21 cellular contexts compared by ENCODE assay signal in genomic region chr22:20123364-20124082, GRCh38. TPM values are rescaled to one million over a fixed set of nuclear protein-coding genes. Genes with fewer than 3 reads are reported as not detected.
DNase-seq lines count a peak whose midpoint lies in the region; ATAC-seq and TF ChIP-seq lines count a peak whose summit lies in the region.
"Had no signal": no experiment of that assay in that cellular context is flagged by ENCODE, and none has a peak within 500 bp of the region (broad histone marks: within the 10 kb centered on the region; RNA-seq: fewer than 3 reads in every experiment).

No MANE protein-coding gene starts in this region.

- H3K4me3 ChIP-seq in BLaER1 treated with 17β-estradiol and CSF1 and Interleukin-3, amounts not matched to agents 10 nM and 100 nM, result no peak overlapping the region
- H3K4me3 ChIP-seq in DND-41 (ENCODE audit: low read depth in 1 of 2, low read length in 2 of 2) (no peak overlapping the region), neuronal stem cell (ENCODE audit: low read length in 2 of 2) (no peak overlapping the region), psoas muscle (no peak overlapping the region)
- H3K4me3 ChIP-seq: Peyer's patch had no signal

- H3K18ac ChIP-seq in neuronal stem cell (ENCODE audit: low read length), result peak overlapping the region; percentile 45

- peak overlapping the region; percentile 39 for H3K4me3 Mint-ChIP-seq in central memory CD8-positive, alpha-beta T cell

- H2BK5ac ChIP-seq in neuronal stem cell (ENCODE audit: low read length), result peak overlapping the region; percentile 59

- 100% methylated on average over 4 of the region's 13 CpGs; no CpG with 5 or more reads in 1 of the 2 donors for WGBS in neuronal stem cell (ENCODE audit: extremely low coverage in 2 of 2, insufficient read length in 2 of 2, insufficient replicate concordance in 1 of 2), 2 donors
- 91 to 93% (median 92%) methylated on average over 10 to 13 of the region's 13 CpGs for WGBS in psoas muscle, 3 donors

- H3K4ac ChIP-seq in neuronal stem cell (ENCODE audit: low read length), result no peak overlapping the region

- H3K36me3 ChIP-seq in BLaER1 treated with 17β-estradiol and CSF1 and Interleukin-3, amounts not matched to agents 10 nM and 100 nM, result peaks cover 78 to 95% (median 93%) of the 10 kb centered on the region in 11 experiments
- H3K36me3 ChIP-seq in DND-41 (ENCODE audit: insufficient read depth, low read length), result peaks cover 94% of the 10 kb centered on the region
- H3K36me3 ChIP-seq in neuronal stem cell (replicated peaks in 1 of 2; ENCODE audit: control insufficient read depth in 2 of 2, insufficient read depth in 2 of 2, low read length in 2 of 2), result peaks cover 67 to 96% of the 10 kb centered on the region in 2 donors
- H3K36me3 ChIP-seq in psoas muscle (ENCODE audit: insufficient read depth in 1 of 2, low read depth in 1 of 2), result peaks cover 0 to 74% of the 10 kb centered on the region in 2 donors

- H4K8ac ChIP-seq in neuronal stem cell (ENCODE audit: low read depth, low read length), result no peak overlapping the region

- no peak overlapping the region for H2BK15ac ChIP-seq in neuronal stem cell (ENCODE audit: low read length)

- peaks cover 19 to 79% (median 73%) of the 10 kb centered on the region in 10 experiments for H3K4me1 ChIP-seq in BLaER1 treated with 17β-estradiol and CSF1 and Interleukin-3, amounts not matched to agents 10 nM and 100 nM
- H3K4me1 ChIP-seq in DND-41 (ENCODE audit: insufficient read depth, low read length) (peaks cover 35% of the 10 kb centered on the region), neuronal stem cell (ENCODE audit: control insufficient read depth in 2 of 2, insufficient read depth in 1 of 2, low read depth in 1 of 2, low read length in 2 of 2) (peaks cover 7 to 11% of the 10 kb centered on the region in 2 donors), psoas muscle (peaks cover 11% of the 10 kb centered on the region)

- intact Hi-C loops in psoas muscle (cut with DNase I), result no loop called here

- DNase-seq in DND-41 (no peak), neuronal stem cell (ENCODE audit: low spot score) (no peak), GM13977 (ENCODE audit: low spot score) (no peak), psoas muscle (no peak)
- no peak for DNase-seq in central memory CD8-positive, alpha-beta T cell (ENCODE audit: low spot score in 2 of 2)
- DNase-seq in stimulated activated naive CD4-positive, alpha-beta T cell (lab: John Stamatoyannopoulos, UW), result no peak
- DNase-seq: DMS 273 treated with DMSO at 0.1 percent for 48 hours; EL; H7; NCI-H1417; NCI-H187; NCI-H2107; NCI-H510A; NCI-H748 treated with DMSO at 0.1 percent for 48 hours; NK-92 treated with Interleukin-12 subunit alpha and Interleukin-12 subunit beta, amount 100 ng/mL, for 24 hours; Peyer's patch had no signal

- TF ChIP-seq CTCF in DND-41 (IDR thresholded peaks at IDR 0.05; ENCODE audit: borderline replicate concordance, extremely low read depth, low read length, poor library complexity, severe bottlenecking) (no peak), GM13977 (IDR thresholded peaks at IDR 0.05; ENCODE audit: extremely low read depth, insufficient read depth, missing control alignments) (no peak), psoas muscle (IDR thresholded peaks at IDR 0.05) (no peak)

- peaks cover 48% of the 10 kb centered on the region for H3K36me3 Mint-ChIP-seq in central memory CD8-positive, alpha-beta T cell (ENCODE audit: insufficient read depth)

- no peaks in the 10 kb centered on the region for H3K27me3 ChIP-seq in BLaER1 treated with 17β-estradiol and CSF1 and Interleukin-3, amounts not matched to agents 10 nM and 100 nM
- no peaks in the 10 kb centered on the region for H3K27me3 ChIP-seq in DND-41 (ENCODE audit: insufficient read depth, low read length, poor library complexity)
- peaks cover 0 to 1% (median 0%) of the 10 kb centered on the region in 3 experiments for H3K27me3 ChIP-seq in neuronal stem cell (ENCODE audit: control insufficient read depth in 3 of 3, insufficient read depth in 3 of 3, low read depth in 1 of 3, low read length in 3 of 3)
- H3K27me3 ChIP-seq in psoas muscle (ENCODE audit: insufficient read depth in 3 of 3, low read length in 2 of 3), result no peaks in the 10 kb centered on the region
- H3K27me3 ChIP-seq: Peyer's patch had no signal

- no peak overlapping the region for H2BK120ac ChIP-seq in neuronal stem cell (ENCODE audit: low read depth, low read length)

- H2AFZ ChIP-seq in DND-41 (ENCODE audit: low read depth, low read length) (no peak overlapping the region), neuronal stem cell (ENCODE audit: low read length) (no peak overlapping the region)

- peak overlapping the region; percentile 92 for H3K23ac ChIP-seq in neuronal stem cell (ENCODE audit: low read depth, low read length, poor library complexity)

- no peaks in the 10 kb centered on the region for H3K9me3 ChIP-seq in BLaER1 treated with 17β-estradiol and CSF1 and Interleukin-3, amounts not matched to agents 10 nM and 100 nM (replicated peaks in 1 of 11)
- H3K9me3 ChIP-seq in DND-41 (ENCODE audit: insufficient read depth, low read length, severe bottlenecking) (no peaks in the 10 kb centered on the region), neuronal stem cell (replicated peaks in 1 of 2; ENCODE audit: control insufficient read depth in 2 of 2, insufficient read depth in 1 of 2, low read depth in 1 of 2, low read length in 2 of 2) (peaks cover 0 to 2% of the 10 kb centered on the region in 2 donors), psoas muscle (no peaks in the 10 kb centered on the region)
- H3K9me3 ChIP-seq: Peyer's patch had no signal

- no peaks in the 10 kb centered on the region for H3K27me3 Mint-ChIP-seq in central memory CD8-positive, alpha-beta T cell

- no peak overlapping the region for H3K27ac ChIP-seq in BLaER1 treated with 17β-estradiol and CSF1 and Interleukin-3, amounts not matched to agents 10 nM and 100 nM
- H3K27ac ChIP-seq in DND-41 (ENCODE audit: low read length) (no peak overlapping the region), neuronal stem cell (replicated peaks; ENCODE audit: low read length) (no peak overlapping the region), psoas muscle (no peak overlapping the region)
- H3K27ac ChIP-seq: C4-2B, KMS-11, Peyer's patch had no signal

- in situ Hi-C loops in GM13977 (cut with MboI; ENCODE audit: low pct_unique_long_range_greater_than_20kb, low sequenced_read_pairs, unreplicated experiment), result no loop called here

- peak overlapping the region; percentile 6 for H2BK12ac ChIP-seq in neuronal stem cell (ENCODE audit: low read length)

- peak overlapping the region; percentile 95 for H3K27ac Mint-ChIP-seq in central memory CD8-positive, alpha-beta T cell (ENCODE audit: low read depth)

- H4K91ac ChIP-seq in neuronal stem cell (ENCODE audit: low read depth, low read length, poor library complexity), result peak overlapping the region; percentile 27

- ATAC-seq in DND-41 (ENCODE audit: insufficient read depth, low read depth), result no peak
- no peak for ATAC-seq in central memory CD8-positive, alpha-beta T cell (replicated peaks; ENCODE audit: extremely low read depth, poor library complexity, severe bottlenecking)
- ATAC-seq in psoas muscle, result no peak
- ATAC-seq: Right ventricle myocardium inferior had no signal

- no peaks in the 10 kb centered on the region for H3K9me3 Mint-ChIP-seq in central memory CD8-positive, alpha-beta T cell

- H3K4me1 Mint-ChIP-seq in central memory CD8-positive, alpha-beta T cell, result peaks cover 22% of the 10 kb centered on the region

- peak overlapping the region; percentile 50 for H3K14ac ChIP-seq in neuronal stem cell (ENCODE audit: low read length)

- peak overlapping the region; percentile 24 to 64 (median 46); a peak in 17 of 22 replicates for H3K9ac ChIP-seq in BLaER1 treated with 17β-estradiol and CSF1 and Interleukin-3, amounts not matched to agents 10 nM and 100 nM
- H3K9ac ChIP-seq in DND-41 (ENCODE audit: low read depth, low read length) (no peak overlapping the region), neuronal stem cell (ENCODE audit: low read depth, low read length, poor library complexity) (no peak overlapping the region)
- H3K9ac ChIP-seq: KMS-11 had no signal

- peaks cover 0 to 100% (median 98%) of the 10 kb centered on the region in 11 experiments; a peak in 20 of 22 replicates for H4K20me1 ChIP-seq in BLaER1 treated with 17β-estradiol and CSF1 and Interleukin-3, amounts not matched to agents 10 nM and 100 nM
- peaks cover 93% of the 10 kb centered on the region for H4K20me1 ChIP-seq in DND-41 (ENCODE audit: insufficient read depth, low read length)

- H3K4me2 ChIP-seq in BLaER1 treated with 17β-estradiol and CSF1 and Interleukin-3, amounts not matched to agents 10 nM and 100 nM, result peak overlapping the region in 8 of 11 experiments; percentile 9 to 88 (median 63); a peak in 7 of 22 replicates
- 0 out of 2 replicates have a peak overlapping the region, but pooled peaks have one; percentile 9 for H3K4me2 ChIP-seq in DND-41 (ENCODE audit: insufficient read depth, low read length)
- H3K4me2 ChIP-seq in neuronal stem cell (ENCODE audit: insufficient read depth, low read length, poor library complexity, severe bottlenecking), result no peak overlapping the region
- H3K4me2 ChIP-seq: KMS-11 had no signal

- H3K79me1 ChIP-seq in neuronal stem cell (ENCODE audit: low read depth, low read length), result peaks cover 28% of the 10 kb centered on the region

- no peak overlapping the region for H2AK5ac ChIP-seq in neuronal stem cell (ENCODE audit: low read depth, low read length)

- peaks cover 64% of the 10 kb centered on the region for H3K79me2 ChIP-seq in DND-41 (ENCODE audit: insufficient read depth, low read length)

RNA-seq across cellular contexts. Expression of gene TRMT2A, which starts 6.5 kb away (rescaled TPM):
- polyA plus RNA-seq in neuronal stem cell (2013, experiment 1 of 2), result 21.2 TPM
- polyA plus RNA-seq in neuronal stem cell (2013, experiment 2 of 2), result 21.9 TPM
- 10 to 100 TPM; 20.5 to 34.1 (median 24.9) TPM for total RNA-seq in psoas muscle
- polyA plus RNA-seq in psoas muscle, result 10 to 100 TPM; 20.8 to 32.4 (median 31.6) TPM

RNA-seq across cellular contexts. Expression of gene RANBP1, which starts 7.6 kb away (rescaled TPM):
- 496 TPM for polyA plus RNA-seq in neuronal stem cell (2013, experiment 1 of 2)
- 494 TPM for polyA plus RNA-seq in neuronal stem cell (2013, experiment 2 of 2)
- total RNA-seq in psoas muscle, result 10 to 100 TPM; 32.2 to 55.7 (median 49.0) TPM
- polyA plus RNA-seq in psoas muscle, result 100 to 1,000 TPM in 1 of 3 donors, 10 to 100 TPM in 2; 44.1 to 161 (median 57.8) TPM

RNA-seq across cellular contexts. Expression of gene ZDHHC8, which starts 8.1 kb away (rescaled TPM):
- 44.3 TPM for polyA plus RNA-seq in neuronal stem cell (2013, experiment 1 of 2)
- polyA plus RNA-seq in neuronal stem cell (2013, experiment 2 of 2), result 42.8 TPM
- 10 to 100 TPM; 15.8 to 23.7 (median 22.2) TPM for total RNA-seq in psoas muscle
- polyA plus RNA-seq in psoas muscle, result 10 to 100 TPM in 2 of 3 donors, 1 to 10 TPM in 1; 9.7 to 11.8 (median 10.8) TPM

RNA-seq across cellular contexts. Expression of gene CCDC188, which starts 27.3 kb away (rescaled TPM):
- not detected for polyA plus RNA-seq in neuronal stem cell (2013, experiment 1 of 2)
- not detected for polyA plus RNA-seq in neuronal stem cell (2013, experiment 2 of 2)
- total RNA-seq in psoas muscle, result under 1 TPM in 2 of 4 donors, not detected in 2; 0.17 to 0.38 TPM
- polyA plus RNA-seq in psoas muscle, result under 1 TPM; 0.09 to 0.32 (median 0.12) TPM
- total RNA-seq: H7, SK-MEL-5 had no signal

RNA-seq across cellular contexts. Expression of gene DGCR8, which starts 43.5 kb away (rescaled TPM):
- 16.3 TPM for polyA plus RNA-seq in neuronal stem cell (2013, experiment 1 of 2)
- 16.3 TPM for polyA plus RNA-seq in neuronal stem cell (2013, experiment 2 of 2)
- 10 to 100 TPM; 12.2 to 19.5 (median 15.0) TPM for total RNA-seq in psoas muscle
- polyA plus RNA-seq in psoas muscle, result 10 to 100 TPM; 10.5 to 21.5 (median 15.3) TPM

Comparison
In these comparisons a context has a peak if more than half of its experiments do, and no peak if none do; other contexts are left out.
1. H3K9ac ChIP-seq: peak in BLaER1 treated with 17β-estradiol and CSF1 and Interleukin-3, amounts not matched to agents 10 nM and 100 nM (11 of 11); none in DND-41 (single experiment) and neuronal stem cell (single experiment).